In the genomic region with DNA sequence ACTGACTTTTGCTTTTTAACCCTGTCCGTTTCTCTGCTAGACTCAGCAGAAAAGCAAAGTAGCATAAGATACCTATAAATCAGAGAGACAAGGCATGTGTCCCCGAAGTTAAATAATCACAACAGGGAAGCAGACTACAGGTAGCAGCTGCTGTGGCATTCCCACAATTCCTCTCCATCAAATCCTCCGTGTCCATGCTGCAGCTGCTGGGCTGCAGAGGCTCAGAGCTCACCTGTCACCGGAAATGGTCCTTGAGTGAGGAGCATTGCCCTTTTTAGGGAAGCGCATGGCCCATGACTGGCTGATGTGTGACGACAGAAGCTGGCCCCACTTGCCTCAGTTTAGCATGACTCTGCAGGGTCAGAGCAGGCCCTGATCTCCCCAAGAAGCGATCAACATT, we compare ENCODE assay signal across 1 cellular context.
TF ChIP-seq lines count a peak whose summit lies in the region.

No MANE protein-coding gene starts in this region.

TF ChIP-seq in GM23338, 12 proteins besides CTCF, POLR2A, EP300 and RAD21 (continued from another document):
- TF ChIP-seq ZNF462 (CRISPR knock-in tag; IDR thresholded peaks at IDR 0.05) (no peak), REST (IDR thresholded peaks at IDR 0.05; ENCODE audit: unreplicated experiment) (no peak), EZH2 (IDR thresholded peaks at IDR 0.05; ENCODE audit: low read depth, unreplicated experiment) (no peak), POLR2AphosphoS5 (IDR thresholded peaks at IDR 0.05; ENCODE audit: low read depth) (no peak), CREB1 (CRISPR knock-in tag; IDR thresholded peaks at IDR 0.05; ENCODE audit: low read depth) (no peak), ZNF331 (CRISPR knock-in tag; IDR thresholded peaks at IDR 0.05; ENCODE audit: low read depth) (no peak)
